In the genomic region with DNA sequence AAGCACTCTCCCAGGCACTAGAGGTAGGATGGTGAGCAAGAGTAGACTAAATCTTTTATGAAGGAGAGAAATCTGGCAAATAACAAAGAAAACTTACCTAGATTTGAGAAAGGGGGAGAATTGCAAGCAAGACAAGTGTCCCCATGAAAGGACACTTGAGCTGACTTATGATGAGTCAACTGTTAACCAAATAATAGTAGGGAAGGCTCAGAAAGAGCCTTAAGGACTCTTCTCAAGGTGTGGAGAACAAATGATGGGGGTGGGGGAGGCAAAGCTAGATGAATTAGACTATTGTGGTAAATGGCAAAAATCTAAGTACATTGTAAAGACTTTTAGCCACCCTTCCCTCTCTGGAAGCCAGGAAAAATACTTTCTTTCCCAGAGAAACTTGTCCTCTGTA, we compare ENCODE assay signal across 33 cellular contexts.
"Had no signal": no experiment of that assay in that cellular context is flagged by ENCODE, and none has a peak within 500 bp of the region (broad histone marks: within the 10 kb centered on the region; RNA-seq: fewer than 3 reads in every experiment).

No MANE protein-coding gene starts in this region.

- FAIRE-seq: astrocyte, colon, endometrium, frontal cortex had no signal

- H3K4me3 Mint-ChIP-seq: activated B cell treated with CpG ODN at 0.5 μM for 24 hours; activated CD4-positive, alpha-beta memory T cell treated with anti-CD3 and anti-CD28 coated beads for 36 hours; activated CD4-positive, alpha-beta T cell treated with anti-CD3 and anti-CD28 coated beads for 36 hours; activated CD4-positive, alpha-beta T cell treated with anti-CD3 and anti-CD28 coated beads, Interleukin-2, amount 10 ng/mL, durations not matched to agents 24 days and 14 days; activated CD8-positive, alpha-beta memory T cell treated with anti-CD3 and anti-CD28 coated beads, Interleukin-2, amount 10 ng/mL, durations not matched to agents 7 days and 5 days; activated CD8-positive, alpha-beta T cell treated with anti-CD3 and anti-CD28 coated beads, Interleukin-2, amount 10 ng/mL, durations not matched to agents 7 days and 5 days; activated naive CD8-positive, alpha-beta T cell; activated T-cell treated with anti-CD3 and anti-CD28 coated beads, Interleukin-2, amount 50 U/mL, for 24 hours; activated T-helper 17 cell treated with anti-CD3 and anti-CD28 coated beads, Interleukin-2, amount 50 U/mL, for 72 hours; T-helper 17 cell; T-helper 2 cell treated with Interferon-gamma antibody and Interleukin-4, amounts not matched to agents 5 μg/mL and 100 μg/mL, for 36 hours had no signal

- ATAC-seq: activated CD4-positive, alpha-beta T cell treated with anti-CD3 and anti-CD28 coated beads for 36 hours; activated CD8-positive, alpha-beta memory T cell treated with anti-CD3 and anti-CD28 coated beads, Interleukin-2, amount 10 ng/mL, durations not matched to agents 7 days and 5 days; activated CD8-positive, alpha-beta T cell treated with anti-CD3 and anti-CD28 coated beads, Interleukin-2, amount 10 ng/mL, durations not matched to agents 7 days and 5 days; activated T-helper 17 cell treated with anti-CD3 and anti-CD28 coated beads, Interleukin-2, amount 50 U/mL, for 72 hours; T-helper 17 cell had no signal

- H3K27ac Mint-ChIP-seq: activated B cell treated with CpG ODN at 0.5 μM for 24 hours; activated CD4-positive, alpha-beta memory T cell treated with anti-CD3 and anti-CD28 coated beads for 36 hours; activated CD4-positive, alpha-beta T cell treated with anti-CD3 and anti-CD28 coated beads for 36 hours; activated CD4-positive, alpha-beta T cell treated with anti-CD3 and anti-CD28 coated beads, Interleukin-2, amount 10 ng/mL, durations not matched to agents 24 days and 14 days; activated CD8-positive, alpha-beta memory T cell treated with anti-CD3 and anti-CD28 coated beads, Interleukin-2, amount 10 ng/mL, durations not matched to agents 7 days and 5 days; activated CD8-positive, alpha-beta T cell treated with anti-CD3 and anti-CD28 coated beads, Interleukin-2, amount 10 ng/mL, durations not matched to agents 7 days and 5 days; activated naive CD8-positive, alpha-beta T cell; activated T-cell treated with anti-CD3 and anti-CD28 coated beads, Interleukin-2, amount 50 U/mL, for 24 hours; activated T-helper 17 cell treated with anti-CD3 and anti-CD28 coated beads, Interleukin-2, amount 50 U/mL, for 72 hours; T-helper 17 cell; T-helper 2 cell treated with Interferon-gamma antibody and Interleukin-4, amounts not matched to agents 5 μg/mL and 100 μg/mL, for 36 hours had no signal

- H3K4me3 ChIP-seq: esophagus squamous epithelium had no signal

- H3K36me3 Mint-ChIP-seq: activated CD4-positive, alpha-beta memory T cell treated with anti-CD3 and anti-CD28 coated beads for 36 hours; activated CD8-positive, alpha-beta memory T cell treated with anti-CD3 and anti-CD28 coated beads, Interleukin-2, amount 10 ng/mL, durations not matched to agents 7 days and 5 days; activated naive CD8-positive, alpha-beta T cell had no signal

- H3K27me3 Mint-ChIP-seq: activated B cell treated with CpG ODN at 0.5 μM for 24 hours; activated CD4-positive, alpha-beta memory T cell treated with anti-CD3 and anti-CD28 coated beads for 36 hours; activated CD4-positive, alpha-beta T cell treated with anti-CD3 and anti-CD28 coated beads for 36 hours; activated CD4-positive, alpha-beta T cell treated with anti-CD3 and anti-CD28 coated beads, Interleukin-2, amount 10 ng/mL, durations not matched to agents 24 days and 14 days; activated CD8-positive, alpha-beta memory T cell treated with anti-CD3 and anti-CD28 coated beads, Interleukin-2, amount 10 ng/mL, durations not matched to agents 7 days and 5 days; activated naive CD8-positive, alpha-beta T cell; activated T-cell treated with anti-CD3 and anti-CD28 coated beads, Interleukin-2, amount 50 U/mL, for 24 hours; activated T-helper 17 cell treated with anti-CD3 and anti-CD28 coated beads, Interleukin-2, amount 50 U/mL, for 72 hours; T-helper 17 cell had no signal

- H3K36me3 ChIP-seq: brain microvascular endothelial cell, esophagus squamous epithelium, WERI-Rb-1 had no signal

- H3K9me3 Mint-ChIP-seq: activated B cell treated with CpG ODN at 0.5 μM for 24 hours; activated CD4-positive, alpha-beta memory T cell treated with anti-CD3 and anti-CD28 coated beads for 36 hours; activated CD4-positive, alpha-beta T cell treated with anti-CD3 and anti-CD28 coated beads, Interleukin-2, amount 10 ng/mL, durations not matched to agents 24 days and 14 days; activated T-cell treated with anti-CD3 and anti-CD28 coated beads, Interleukin-2, amount 50 U/mL, for 24 hours; activated T-helper 17 cell treated with anti-CD3 and anti-CD28 coated beads, Interleukin-2, amount 50 U/mL, for 72 hours; T-helper 2 cell treated with Interferon-gamma antibody and Interleukin-4, amounts not matched to agents 5 μg/mL and 100 μg/mL, for 36 hours had no signal

- DNase-seq: activated B cell treated with CpG ODN at 0.5 μM for 24 hours; activated CD4-positive, alpha-beta memory T cell treated with anti-CD3 and anti-CD28 coated beads for 36 hours; activated CD4-positive, alpha-beta T cell treated with anti-CD3 and anti-CD28 coated beads for 36 hours; activated CD4-positive, alpha-beta T cell treated with anti-CD3 and anti-CD28 coated beads, Interleukin-2, amount 10 ng/mL, durations not matched to agents 24 days and 14 days; activated CD4-positive, CD25-positive, alpha-beta regulatory T cell treated with anti-CD3 and anti-CD28 coated beads, Interleukin-2, amount 50 U/mL, for 72 hours; activated CD8-positive, alpha-beta memory T cell treated with anti-CD3 and anti-CD28 coated beads, Interleukin-2, amount 10 ng/mL, durations not matched to agents 7 days and 5 days; activated CD8-positive, alpha-beta memory T cell treated with anti-CD3 and anti-CD28 coated beads, Interleukin-2, amount 50 U/mL, for 4 hours; activated CD8-positive, alpha-beta T cell treated with anti-CD3 and anti-CD28 coated beads, Interleukin-2, amount 10 ng/mL, durations not matched to agents 7 days and 5 days; activated effector memory CD4-positive, alpha-beta T cell treated with Interleukin-2 at 50 U/mL for 16 hours; activated gamma-delta T cell treated with Interleukin-2 at 50 U/mL for 16 hours; activated naive CD4-positive, alpha-beta T cell treated with anti-CD3 and anti-CD28 coated beads, Interleukin-2, amount 50 U/mL, for 16 hours; activated naive CD4-positive, alpha-beta T cell treated with Interleukin-2 at 50 U/mL for 16 hours; activated T-cell treated with anti-CD3 and anti-CD28 coated beads, Interleukin-2, amount 50 U/mL, for 24 hours; amniotic stem cell; anterior cingulate cortex; brain microvascular endothelial cell; caudate nucleus; cortex of kidney; dermis blood vessel endothelial cell; effector CD4-positive, alpha-beta T cell; esophagus squamous epithelium; head of caudate nucleus; T-helper 1 cell; T-helper 17 cell; T1000; WERI-Rb-1 had no signal

- H3K27me3 ChIP-seq: brain microvascular endothelial cell, esophagus squamous epithelium had no signal
